In genomic region chr3:129027544-129027880, GRCh38 we compare ENCODE assay signal across 9 cellular contexts. TPM values are rescaled to one million over a fixed set of nuclear protein-coding genes. Genes with fewer than 3 reads are reported as not detected.
DNase-seq lines count a peak whose midpoint lies in the region; ATAC-seq, FAIRE-seq and TF ChIP-seq lines count a peak whose summit lies in the region.
"Had no signal": no experiment of that assay in that cellular context is flagged by ENCODE, and none has a peak within 500 bp of the region (broad histone marks: within the 10 kb centered on the region; RNA-seq: fewer than 3 reads in every experiment).

No MANE protein-coding gene starts in this region.

- peak overlapping the region; percentile 57 to 94 for H3K9ac ChIP-seq in K562 (ENCODE audit: insufficient read depth in 1 of 2, low read depth in 2 of 2, low read length in 2 of 2)

- in situ Hi-C loops in K562 (cut with MboI): no loop called here

- H3K4me3 ChIP-seq in K562 (peak overlapping the region; percentile 58), mononuclear cell (ENCODE audit: low read length) (peak overlapping the region; percentile 33), aorta (ENCODE audit: low read length in 2 of 2) (peak overlapping the region; percentile 4 to 27)

- TF ChIP-seq POLR2A in K562 (conservative IDR thresholded peaks at IDR 0.05): no peak

- no peaks in the 10 kb centered on the region for H4K20me1 ChIP-seq in K562 (replicated peaks; ENCODE audit: control insufficient read depth, insufficient read depth, low read length)

- peak overlapping the region; percentile 78 for H3K4me2 ChIP-seq in K562 (ENCODE audit: insufficient read depth, low read length)

- TF ChIP-seq RAD21 in K562 (CRISPR knock-in tag; conservative IDR thresholded peaks at IDR 0.05 in 1 of 2, IDR thresholded peaks at IDR 0.05 in 1 of 2): no peak

- CTCF ChIA-PET in K562 (lab: Yijun Ruan, JAX; ENCODE audit: low intra/inter-chr PET ratio): interaction anchor here (0.5 kb wide), 1 partner anchor 84 kb away, joined by 3 read pairs; no protein-coding TSS in a partner anchor

- no peaks in the 10 kb centered on the region for H3K79me2 ChIP-seq in K562 (ENCODE audit: control insufficient read depth, insufficient read depth, low read length)

- TF ChIP-seq CTCF in K562 (IDR thresholded peaks at IDR 0.05 in 2 of 3, conservative IDR thresholded peaks at IDR 0.05 in 1 of 3; ENCODE audit: insufficient read depth in 2 of 3, low read depth in 1 of 3, low read length in 3 of 3): no peak

- no peaks in the 10 kb centered on the region for H3K36me3 ChIP-seq in K562 (ENCODE audit: control insufficient read depth, insufficient read depth, low read length)
- no peaks in the 10 kb centered on the region for H3K36me3 ChIP-seq in aorta (ENCODE audit: control insufficient read depth in 1 of 2, insufficient read depth in 2 of 2, low read length in 1 of 2)

- H3K4me1 ChIP-seq in K562 (replicated peaks in 1 of 2; ENCODE audit: control insufficient read depth in 2 of 2, insufficient read depth in 2 of 2, low read length in 2 of 2): peaks cover 7 to 20% of the 10 kb centered on the region in 2 experiments; a peak in 4 of 5 replicates
- H3K4me1 ChIP-seq in mononuclear cell (ENCODE audit: insufficient read depth, low read length): peaks cover 15% of the 10 kb centered on the region
- H3K4me1 ChIP-seq in aorta (ENCODE audit: control insufficient read depth in 1 of 2, insufficient read depth in 2 of 2, low read length in 2 of 2): no peaks in the 10 kb centered on the region

- intact Hi-C loops in K562 (cut with micrococcal nuclease) (loop anchor here (5.0 to 10.0 kb wide), 2 partner anchors 55 to 57 kb away; no protein-coding TSS in a partner anchor), aorta (cut with DNase I) (no loop called here)

- no peaks in the 10 kb centered on the region for H3K27me3 Mint-ChIP-seq in stimulated activated naive CD8-positive, alpha-beta T cell treated with anti-CD3 and anti-CD28 coated beads, Interleukin-15, Interleukin-2, amounts not matched to agents 100 ng/mL and 50 ng/mL, for 24 hours

- no peak overlapping the region for H3K27ac Mint-ChIP-seq in stimulated activated naive CD8-positive, alpha-beta T cell treated with anti-CD3 and anti-CD28 coated beads, Interleukin-15, Interleukin-2, amounts not matched to agents 100 ng/mL and 50 ng/mL, for 24 hours

- H3K27me3 ChIP-seq in K562 (ENCODE audit: control insufficient read depth in 2 of 2, insufficient read depth in 2 of 2, low read length in 2 of 2): no peaks in the 10 kb centered on the region
- no peaks in the 10 kb centered on the region for H3K27me3 ChIP-seq in mononuclear cell (ENCODE audit: insufficient read depth, low read length)
- H3K27me3 ChIP-seq in aorta (ENCODE audit: control insufficient read depth in 1 of 2, insufficient read depth in 2 of 2, low read length in 1 of 2): no peaks in the 10 kb centered on the region

- no peaks in the 10 kb centered on the region for H3K36me3 Mint-ChIP-seq in stimulated activated naive CD8-positive, alpha-beta T cell treated with anti-CD3 and anti-CD28 coated beads, Interleukin-15, Interleukin-2, amounts not matched to agents 100 ng/mL and 50 ng/mL, for 24 hours (ENCODE audit: low read depth)

- H2AFZ ChIP-seq in K562 (ENCODE audit: low read depth, low read length): peak overlapping the region; percentile 95

- no peak for DNase-seq in stimulated activated naive CD8-positive, alpha-beta T cell treated with anti-CD3 and anti-CD28 coated beads, Interleukin-15, Interleukin-2, amounts not matched to agents 100 U/mL and 50 U/mL, for 24 hours
- DNase-seq in K562 (ENCODE audit: extremely low read depth in 1 of 4, low spot score in 3 of 4) (no peak), aorta (no peak), superior temporal gyrus (ENCODE audit: extremely low spot score) (no peak), HuH-7.5 (ENCODE audit: low spot score) (no peak)

- FAIRE-seq in K562 (lab: Jason Lieb, UNC): no peak

- no peaks in the 10 kb centered on the region for H3K9me1 ChIP-seq in K562 (ENCODE audit: control insufficient read depth, insufficient read depth, low read length)

- no peak for TF ChIP-seq EP300 in K562 (IDR thresholded peaks at IDR 0.05; ENCODE audit: low read length)

- POLR2A ChIA-PET in K562 (lab: Yijun Ruan, JAX): interaction anchor here (0.6 to 2.7 kb wide), 5 partner anchors 10 to 416 kb away, joined by 3 to 22 read pairs (median 3); no protein-coding TSS in a partner anchor

- peaks cover 19% of the 10 kb centered on the region for H3K4me1 Mint-ChIP-seq in stimulated activated naive CD8-positive, alpha-beta T cell treated with anti-CD3 and anti-CD28 coated beads, Interleukin-15, Interleukin-2, amounts not matched to agents 100 ng/mL and 50 ng/mL, for 24 hours (ENCODE audit: low read depth)

- no peaks in the 10 kb centered on the region for H3K9me3 Mint-ChIP-seq in stimulated activated naive CD8-positive, alpha-beta T cell treated with anti-CD3 and anti-CD28 coated beads, Interleukin-15, Interleukin-2, amounts not matched to agents 100 ng/mL and 50 ng/mL, for 24 hours

- no peak overlapping the region; the same call in 2 of the 3 replicates for H3K27ac ChIP-seq in K562 (ENCODE audit: extremely low read depth, low read depth, low read length)
- H3K27ac ChIP-seq in aorta (ENCODE audit: low read depth in 1 of 2, low read length in 2 of 2): no peak overlapping the region

- H3K9me3 ChIP-seq in K562 (replicated peaks; ENCODE audit: control insufficient read depth, insufficient read depth, low read depth, low read length) (peaks cover 2% of the 10 kb centered on the region; the same call in 1 of the 2 replicates), mononuclear cell (ENCODE audit: low read depth, low read length) (no peaks in the 10 kb centered on the region), aorta (ENCODE audit: control insufficient read depth, low read length) (no peaks in the 10 kb centered on the region)

- H3K4me3 Mint-ChIP-seq in stimulated activated naive CD8-positive, alpha-beta T cell treated with anti-CD3 and anti-CD28 coated beads, Interleukin-15, Interleukin-2, amounts not matched to agents 100 ng/mL and 50 ng/mL, for 24 hours: peak overlapping the region; percentile 43

- no TSS peak for BruUV-seq in K562 (replicated peaks; lab: Mats Ljungman, UMichigan)

- WGBS in K562 (ENCODE audit: insufficient coverage, low coverage, missing lambda C conversion rate): 44% methylated on average over 13 of the region's 15 CpGs
- WGBS in aorta, 2 donors: 72 to 78% methylated on average over 15 of the region's 15 CpGs

- no peak for ATAC-seq in stimulated activated naive CD8-positive, alpha-beta T cell treated with anti-CD3 and anti-CD28 coated beads, Interleukin-15, Interleukin-2, amounts not matched to agents 100 U/mL and 50 U/mL, for 24 hours
- ATAC-seq in K562 (no peak), aorta (ENCODE audit: low FRiP score) (no peak), GM21529 (IDR thresholded peaks at IDR 0.05; ENCODE audit: unreplicated experiment) (no peak)

RNA-seq across cellular contexts. Expression of gene EFCC1, which starts 26.4 kb away (rescaled TPM):
- not detected in 2 replicates for total RNA-seq in K562 (2011; cell fraction: chromatin; rRNA removed; ENCODE audit: low replicate concordance)
- total RNA-seq in K562 (2011; cell fraction: nucleolus; rRNA removed): not detected in 2 replicates
- not detected in 2 replicates for total RNA-seq in K562 (2011; cell fraction: nucleoplasm; rRNA removed)
- total RNA-seq in K562 (2014; rRNA removed): not detected in 2 replicates
- not detected in 2 replicates for total RNA-seq in K562 (2014; rRNA removed; fragmentation: Illumina TruSeq; extraction: Trizol)
- not detected in 2 replicates for total RNA-seq in K562 (2015; rRNA removed; fragmentation: Illumina TruSeq; extraction: Trizol)
- total RNA-seq in K562 (2021): 0.07 TPM in 1 of 2 replicates, not detected in the other
- polyA plus RNA-seq in K562 (2011; rRNA removed): not detected in 2 replicates
- not detected in 2 replicates for polyA plus RNA-seq in K562 (2011; cell fraction: cytosol; rRNA removed)
- not detected in 2 replicates for polyA plus RNA-seq in K562 (2011; cell fraction: nucleus; rRNA removed)
- polyA plus RNA-seq in K562 (2012): not detected in 2 replicates
- not detected in 2 replicates for polyA plus RNA-seq in K562 (2014; fragmentation: Illumina TruSeq; extraction: Trizol)
- not detected for polyA plus RNA-seq in K562 (2014; fragmentation: Nextera tagmentation; extraction: Ambion mirVana)
- polyA plus RNA-seq in K562 (2014; rRNA removed): not detected in 2 replicates
- polyA minus RNA-seq in K562 (2011; rRNA and poly(A)+ RNA removed): not detected in 2 replicates
- not detected in 2 replicates for polyA minus RNA-seq in K562 (2011; cell fraction: cytosol; rRNA and poly(A)+ RNA removed)
- polyA minus RNA-seq in K562 (2011; cell fraction: nucleus; rRNA and poly(A)+ RNA removed): not detected in 2 replicates
- total RNA-seq in mononuclear cell: 0.10 TPM
- total RNA-seq in aorta: 1 to 10 TPM; 1.5 to 3.1 TPM
- polyA plus RNA-seq in aorta: under 1 TPM; 0.13 to 0.50 TPM
- total RNA-seq: Daoy had no signal

RNA-seq across cellular contexts. Expression of gene GP9, which starts 33.1 kb away (rescaled TPM):
- total RNA-seq in K562 (2011; cell fraction: chromatin; rRNA removed; ENCODE audit: low replicate concordance): not detected in 2 replicates
- total RNA-seq in K562 (2011; cell fraction: nucleolus; rRNA removed): not detected in 2 replicates
- not detected in 2 replicates for total RNA-seq in K562 (2011; cell fraction: nucleoplasm; rRNA removed)
- not detected in 2 replicates for total RNA-seq in K562 (2014; rRNA removed)
- total RNA-seq in K562 (2014; rRNA removed; fragmentation: Illumina TruSeq; extraction: Trizol): not detected in 2 replicates
- total RNA-seq in K562 (2015; rRNA removed; fragmentation: Illumina TruSeq; extraction: Trizol): not detected in 2 replicates
- total RNA-seq in K562 (2021): not detected in 2 replicates
- not detected in 2 replicates for polyA plus RNA-seq in K562 (2011; rRNA removed)
- polyA plus RNA-seq in K562 (2011; cell fraction: cytosol; rRNA removed): 0.07 TPM in 1 of 2 replicates, not detected in the other
- polyA plus RNA-seq in K562 (2011; cell fraction: nucleus; rRNA removed): not detected in 2 replicates
- polyA plus RNA-seq in K562 (2012): not detected in 2 replicates
- not detected in 2 replicates for polyA plus RNA-seq in K562 (2014; fragmentation: Illumina TruSeq; extraction: Trizol)
- not detected for polyA plus RNA-seq in K562 (2014; fragmentation: Nextera tagmentation; extraction: Ambion mirVana)
- not detected in 2 replicates for polyA plus RNA-seq in K562 (2014; rRNA removed)
- not detected in 2 replicates for polyA minus RNA-seq in K562 (2011; rRNA and poly(A)+ RNA removed)
- not detected in 2 replicates for polyA minus RNA-seq in K562 (2011; cell fraction: cytosol; rRNA and poly(A)+ RNA removed)
- polyA minus RNA-seq in K562 (2011; cell fraction: nucleus; rRNA and poly(A)+ RNA removed): not detected in 2 replicates
- 28.1 TPM for total RNA-seq in mononuclear cell
- total RNA-seq in aorta: not detected
- polyA plus RNA-seq in aorta: not detected
- total RNA-seq: Daoy had no signal

RNA-seq across cellular contexts. Expression of gene CFAP92, which starts 33.6 kb away (rescaled TPM):
- 0.14 TPM in 1 of 2 replicates, not detected in the other for total RNA-seq in K562 (2011; cell fraction: chromatin; rRNA removed; ENCODE audit: low replicate concordance)
- total RNA-seq in K562 (2011; cell fraction: nucleolus; rRNA removed): 0.13 TPM in 1 of 2 replicates, not detected in the other
- not detected in 2 replicates for total RNA-seq in K562 (2011; cell fraction: nucleoplasm; rRNA removed)
- 0.23 and 0.65 TPM in 2 replicates for total RNA-seq in K562 (2014; rRNA removed)
- total RNA-seq in K562 (2014; rRNA removed; fragmentation: Illumina TruSeq; extraction: Trizol): 0.45 and 0.62 TPM in 2 replicates
- total RNA-seq in K562 (2015; rRNA removed; fragmentation: Illumina TruSeq; extraction: Trizol): 0.19 and 0.47 TPM in 2 replicates
- total RNA-seq in K562 (2021): 0.27 and 0.81 TPM in 2 replicates
- polyA plus RNA-seq in K562 (2011; rRNA removed): 0.05 and 0.06 TPM in 2 replicates
- polyA plus RNA-seq in K562 (2011; cell fraction: cytosol; rRNA removed): 0.07 TPM in 1 of 2 replicates, not detected in the other
- 0.08 TPM in 1 of 2 replicates, not detected in the other for polyA plus RNA-seq in K562 (2011; cell fraction: nucleus; rRNA removed)
- polyA plus RNA-seq in K562 (2012): 0.22 and 0.58 TPM in 2 replicates
- polyA plus RNA-seq in K562 (2014; fragmentation: Illumina TruSeq; extraction: Trizol): 0.14 and 0.36 TPM in 2 replicates
- under 1 TPM; 0.48 to 0.59 TPM for polyA plus RNA-seq in K562 (2014; fragmentation: Nextera tagmentation; extraction: Ambion mirVana)
- polyA plus RNA-seq in K562 (2014; rRNA removed): 0.23 and 0.36 TPM in 2 replicates
- 0.15 TPM in 1 of 2 replicates, not detected in the other for polyA minus RNA-seq in K562 (2011; rRNA and poly(A)+ RNA removed)
- not detected in 2 replicates for polyA minus RNA-seq in K562 (2011; cell fraction: cytosol; rRNA and poly(A)+ RNA removed)
- polyA minus RNA-seq in K562 (2011; cell fraction: nucleus; rRNA and poly(A)+ RNA removed): 0.22 TPM in 1 of 2 replicates, not detected in the other
- 0.63 TPM for total RNA-seq in mononuclear cell
- 1 to 10 TPM in 1 of 2 donors, under 1 TPM in 1; 0.62 to 1.2 TPM for total RNA-seq in aorta
- not detected for polyA plus RNA-seq in aorta

Comparison
In these comparisons a context has a peak if more than half of its experiments do, and no peak if none do; other contexts are left out.
1. RNA of gene GP9, which starts 33.1 kb away (total RNA-seq): 28.1 TPM in mononuclear cell (single experiment); not detected in aorta and not detected in K562; every median in the first group is over 10 times any median in the second.
2. Peak in every context shown above with its lines, with median percentiles within 50 percentile points of each other: H3K4me3 ChIP-seq.